15 cellular contexts compared by ENCODE assay signal in genomic region chr16:48350716-48351115, GRCh38. TPM values are rescaled to one million over a fixed set of nuclear protein-coding genes. Genes with fewer than 3 reads are reported as not detected.
A peak's percentile ranks its signal among the peaks of the same experiment; 100 is the strongest.
DNase-seq lines count a peak whose midpoint lies in the region; ATAC-seq, FAIRE-seq and TF ChIP-seq lines count a peak whose summit lies in the region.
"Had no signal": no experiment of that assay in that cellular context is flagged by ENCODE, and none has a peak within 500 bp of the region (broad histone marks: within the 10 kb centered on the region; RNA-seq: fewer than 3 reads in every experiment).

No MANE protein-coding gene starts in this region.

- H3K27ac Mint-ChIP-seq in MCF 10A (ENCODE audit: low read depth, unreplicated experiment), result no peak overlapping the region
- peak overlapping the region; percentile 45 for H3K27ac Mint-ChIP-seq in T-helper 17 cell

- POLR2A ChIA-PET in MCF 10A (lab: Yijun Ruan, JAX), result interaction anchor here (0.8 to 1.0 kb wide), 4 partner anchors 10 to 14 kb away, joined by 3 read pairs; no protein-coding TSS in a partner anchor

- H3K36me3 Mint-ChIP-seq in MCF 10A (ENCODE audit: insufficient read depth, unreplicated experiment), result peaks cover 84% of the 10 kb centered on the region
- no peaks in the 10 kb centered on the region for H3K36me3 Mint-ChIP-seq in T-helper 17 cell (ENCODE audit: low read depth)

- H3K4me3 Mint-ChIP-seq in MCF 10A (ENCODE audit: unreplicated experiment) (no peak overlapping the region), T-helper 17 cell (no peak overlapping the region)

- no peaks in the 10 kb centered on the region for H3K4me1 Mint-ChIP-seq in MCF 10A (ENCODE audit: insufficient read depth, unreplicated experiment)
- peaks cover 4% of the 10 kb centered on the region for H3K4me1 Mint-ChIP-seq in T-helper 17 cell

- CTCF ChIA-PET in mammary epithelial cell (lab: Charles Lee; ENCODE audit: low non-redundant PET), result no interaction called here
- CTCF ChIA-PET in MCF 10A (lab: Yijun Ruan, JAX), result interaction anchor here (0.6 to 1.7 kb wide), 8 partner anchors 33 to 278 kb away, joined by 3 to 16 read pairs (median 4); no protein-coding TSS in a partner anchor

- 30% methylated on average over 3 of the region's 3 CpGs for WGBS in mammary epithelial cell (ENCODE audit: low coverage, missing lambda C conversion rate)
- 72 to 78% methylated on average over 3 of the region's 3 CpGs for WGBS in pancreas, 2 donors

- no peaks in the 10 kb centered on the region for H3K9me3 Mint-ChIP-seq in MCF 10A (ENCODE audit: unreplicated experiment)

- H3K79me2 ChIP-seq in mammary epithelial cell (ENCODE audit: insufficient read depth, low read length), result peaks cover 12% of the 10 kb centered on the region

- BruUV-seq in mammary epithelial cell (replicated peaks; lab: Mats Ljungman, UMichigan) (no TSS peak), MCF 10A (replicated peaks; lab: Mats Ljungman, UMichigan) (no TSS peak)

- H3K36me3 ChIP-seq in mammary epithelial cell (ENCODE audit: insufficient read depth, low read length) (peaks cover 16% of the 10 kb centered on the region), pancreas (peaks cover 0 to 35% (median 7%) of the 10 kb centered on the region in 3 donors)

- no peak overlapping the region for H3K9ac ChIP-seq in mammary epithelial cell (ENCODE audit: insufficient read depth, low read length)
- H3K9ac ChIP-seq: KMS-11 had no signal

- H2AFZ ChIP-seq in mammary epithelial cell (ENCODE audit: low read depth, low read length), result no peak overlapping the region

- no peak for ATAC-seq in T-helper 17 cell
- no peak for ATAC-seq in HG02610 (IDR thresholded peaks at IDR 0.05; ENCODE audit: unreplicated experiment)
- no peak for ATAC-seq in pancreas

- dilution Hi-C loops in mammary epithelial cell (cut with HindIII; ENCODE audit: low sequenced_read_pairs), result loop anchor here (25.0 kb wide), 1 partner anchor 262 kb away; the partner anchor contains the start of gene N4BP1

- no peak for FAIRE-seq in pancreas (lab: Jason Lieb, UNC)
- FAIRE-seq: colon, D721Med had no signal

- peak; percentile 56 for DNase-seq in mammary epithelial cell
- no peak for DNase-seq in MCF 10A (ENCODE audit: unreplicated experiment)
- DNase-seq in T-helper 17 cell, result no peak
- DNase-seq in glomerular visceral epithelial cell (ENCODE audit: extremely low spot score), result peak; percentile 7
- no peak for DNase-seq in NCI-H2081 (lab: John Stamatoyannopoulos, UW)
- no peak for DNase-seq in pancreas
- DNase-seq: aorta, esophagus squamous epithelium, NCI-H2171 treated with DMSO at 0.1 percent for 48 hours, WERI-Rb-1 had no signal

- H3K4me2 ChIP-seq in mammary epithelial cell (ENCODE audit: insufficient read depth, low read depth, low read length), result no peak overlapping the region
- H3K4me2 ChIP-seq: KMS-11 had no signal

- H3K4me1 ChIP-seq in mammary epithelial cell (ENCODE audit: insufficient read depth, low read length) (no peaks in the 10 kb centered on the region), pancreas (no peaks in the 10 kb centered on the region)

- H3K4me3 ChIP-seq in mammary epithelial cell (replicated peaks in 1 of 3; ENCODE audit: insufficient read depth in 1 of 3, low read depth in 2 of 3, low read length in 3 of 3) (no peak overlapping the region), pancreas (no peak overlapping the region)
- H3K4me3 ChIP-seq: esophagus squamous epithelium had no signal

- H3K27me3 Mint-ChIP-seq in MCF 10A (ENCODE audit: insufficient read depth, unreplicated experiment) (no peaks in the 10 kb centered on the region), T-helper 17 cell (no peaks in the 10 kb centered on the region)

- TF ChIP-seq CTCF in mammary epithelial cell (conservative IDR thresholded peaks at IDR 0.05 in 1 of 2, IDR thresholded peaks at IDR 0.05 in 1 of 2; ENCODE audit: extremely low read depth in 1 of 2, insufficient read depth in 1 of 2, low read depth in 1 of 2, low read length in 2 of 2) (peak in 1 of 2 donors; percentile 1), MCF 10A (IDR thresholded peaks at IDR 0.05; ENCODE audit: unreplicated experiment) (no peak), pancreas (IDR thresholded peaks at IDR 0.05) (no peak)

- no peaks in the 10 kb centered on the region for H3K9me3 ChIP-seq in mammary epithelial cell (replicated peaks; ENCODE audit: insufficient read depth, low read length)
- no peaks in the 10 kb centered on the region for H3K9me3 ChIP-seq in T-helper 17 cell (ENCODE audit: control insufficient read depth, low read length, poor library complexity, severe bottlenecking)
- H3K9me3 ChIP-seq in pancreas, result no peaks in the 10 kb centered on the region
- H3K9me3 ChIP-seq: esophagus squamous epithelium had no signal

- intact Hi-C loops in mammary epithelial cell (cut with micrococcal nuclease), result loop anchor here (5.0 kb wide), 1 partner anchor 92 kb away; no protein-coding TSS in a partner anchor
- intact Hi-C loops in MCF 10A (cut with micrococcal nuclease), result no loop called here
- intact Hi-C loops in pancreas (cut with DNase I), result loop anchor here in 2 of 3 donors (5.0 to 10.0 kb wide), 3 partner anchors 194 to 277 kb away; no protein-coding TSS in a partner anchor

- H3K27ac ChIP-seq in mammary epithelial cell (ENCODE audit: insufficient read depth, low read depth, low read length) (peak overlapping the region; percentile 9), temporal lobe (ENCODE audit: low read depth, low read length) (peak overlapping the region; percentile 51), pancreas (no peak overlapping the region)
- H3K27ac ChIP-seq: esophagus squamous epithelium, KMS-11, WERI-Rb-1 had no signal

- in situ Hi-C loops in mammary epithelial cell (cut with MboI; ENCODE audit: low sequenced_read_pairs in 2 of 2), result loop anchor here (10.0 kb wide), 2 partner anchors 174 to 274 kb away; no protein-coding TSS in a partner anchor

- H4K20me1 ChIP-seq in mammary epithelial cell (ENCODE audit: insufficient read depth, low read length), result no peaks in the 10 kb centered on the region

- H3K27me3 ChIP-seq in mammary epithelial cell (ENCODE audit: insufficient read depth, low read length) (no peaks in the 10 kb centered on the region), pancreas (no peaks in the 10 kb centered on the region)
- H3K27me3 ChIP-seq: esophagus squamous epithelium had no signal

RNA-seq across cellular contexts. Expression of gene SIAH1, which starts 34.5 kb away (rescaled TPM):
- total RNA-seq in mammary epithelial cell (10 to 100 TPM; 22.3 to 46.0 TPM), MCF 10A (2022) (19.9 and 22.4 TPM in 2 replicates), T-helper 17 cell (10 to 100 TPM; 36.4 to 41.2 TPM), temporal lobe (102 TPM), pancreas (10 to 100 TPM in 3 of 6 donors, 1 to 10 TPM in 3; 7.2 to 13.2 (median 9.8) TPM)
- polyA plus RNA-seq in mammary epithelial cell (10.9 TPM), pancreas (10 to 100 TPM in 1 of 2 donors, 1 to 10 TPM in 1; 6.0 to 10.7 TPM)
- 21.2 TPM for polyA minus RNA-seq in mammary epithelial cell

Comparison
In these comparisons a context has a peak if more than half of its experiments do, and no peak if none do; other contexts are left out.
1. DNase-seq: peak in mammary epithelial cell (single experiment) and glomerular visceral epithelial cell (single experiment); none in MCF 10A (single experiment), T-helper 17 cell (0 of 3), NCI-H2081 (0 of 2) and pancreas (0 of 6).
2. H3K27ac ChIP-seq: peak in mammary epithelial cell (single experiment) and temporal lobe (single experiment); none in pancreas (0 of 4).